In genomic region chr1:169108897-169109560, GRCh38 we compare ENCODE assay signal across 9 cellular contexts. TPM values are rescaled to one million over a fixed set of nuclear protein-coding genes. Genes with fewer than 3 reads are reported as not detected.
DNase-seq lines count a peak whose midpoint lies in the region; ATAC-seq lines count a peak whose summit lies in the region.
"Had no signal": no experiment of that assay in that cellular context is flagged by ENCODE, and none has a peak within 500 bp of the region (broad histone marks: within the 10 kb centered on the region; RNA-seq: fewer than 3 reads in every experiment).

No MANE protein-coding gene starts in this region.

- POLR2A ChIA-PET in T-cell (lab: Charles Lee), result no interaction called here

- H3K4me1 Mint-ChIP-seq in T-cell, result peaks cover 36 to 48% (median 39%) of the 10 kb centered on the region in 3 donors

- ATAC-seq in T-cell (replicated peaks in 1 of 4), result no peak
- ATAC-seq in sciatic nerve, result peak; percentile 38
- ATAC-seq in HG03469 (IDR thresholded peaks at IDR 0.05; ENCODE audit: unreplicated experiment), result no peak
- ATAC-seq in HG02798 (IDR thresholded peaks at IDR 0.05; ENCODE audit: poor library complexity, unreplicated experiment), result no peak

- H3K27ac Mint-ChIP-seq in T-cell, result peak overlapping the region in 1 of 2 donors; percentile 37
- H3K27ac Mint-ChIP-seq: activated B cell treated with CpG ODN at 0.5 μM for 24 hours had no signal

- CTCF ChIA-PET in T-cell (lab: Charles Lee), result interaction anchor here in 1 of 2 donors (0.6 to 1.2 kb wide), 3 partner anchors 16 to 565 kb away, joined by 3 to 4 read pairs (median 4); no protein-coding TSS in a partner anchor

- no peaks in the 10 kb centered on the region for H3K9me3 Mint-ChIP-seq in T-cell
- H3K9me3 Mint-ChIP-seq: activated B cell treated with CpG ODN at 0.5 μM for 24 hours had no signal

- H3K4me3 Mint-ChIP-seq in T-cell, result peak overlapping the region; percentile 2 to 84 (median 83)

- intact Hi-C loops in sciatic nerve (cut with DNase I), result no loop called here

- peaks cover 0 to 6% of the 10 kb centered on the region in 2 donors for H3K27me3 Mint-ChIP-seq in T-cell

- peak; percentile 83 for DNase-seq in DMS153 treated with DMSO at 0.1 percent for 48 hours (lab: John Stamatoyannopoulos, UW; ENCODE audit: unreplicated experiment)
- peak; percentile 31 for DNase-seq in H4 (ENCODE audit: low spot score)
- no peak for DNase-seq in T-cell
- DNase-seq in globus pallidus (ENCODE audit: low spot score), result peak; percentile 83
- no peak for DNase-seq in sciatic nerve (ENCODE audit: low spot score)
- no peak for DNase-seq in activated CD8-positive, alpha-beta memory T cell treated with anti-CD3 and anti-CD28 coated beads, Interleukin-2, amount 50 U/mL, for 48 hours
- DNase-seq: activated B cell treated with CpG ODN at 0.5 μM for 24 hours had no signal

- H3K36me3 Mint-ChIP-seq in T-cell, result peaks cover 6% of the 10 kb centered on the region

RNA-seq across cellular contexts. Expression of gene ATP1B1, which starts 2.5 kb away (rescaled TPM):
- total RNA-seq in H4 (2014; rRNA removed; shearing (Covaris generic)), result 32.0 and 49.2 TPM in 2 replicates
- 1 to 10 TPM; 2.5 to 6.1 (median 3.9) TPM for total RNA-seq in T-cell
- total RNA-seq in sciatic nerve, result 10.1 TPM

Comparison
In these comparisons a context has a peak if more than half of its experiments do, and no peak if none do; other contexts are left out.
1. DNase-seq: peak in DMS153 treated with DMSO at 0.1 percent for 48 hours (single experiment), H4 (single experiment) and globus pallidus (single experiment); none in T-cell (0 of 34), sciatic nerve (single experiment) and activated CD8-positive, alpha-beta memory T cell treated with anti-CD3 and anti-CD28 coated beads, Interleukin-2, amount 50 U/mL, for 48 hours (single experiment).